1 cellular context compared by ENCODE assay signal in genomic region chr1:244657421-244657820, GRCh38.
TF ChIP-seq lines count a peak whose summit lies in the region.

No MANE protein-coding gene starts in this region.

TF ChIP-seq in WTC11, 78 proteins besides CTCF, POLR2A, EP300 and RAD21 (continued from another document):
- TF ChIP-seq RELA (CRISPR knock-in tag; IDR thresholded peaks at IDR 0.05; ENCODE audit: borderline replicate concordance) = no peak
- TF ChIP-seq MYBL2 (CRISPR knock-in tag; IDR thresholded peaks at IDR 0.05) = no peak
